In genomic region chr1:160261526-160261877, GRCh38 we compare ENCODE assay signal across 7 cellular contexts. TPM values are rescaled to one million over a fixed set of nuclear protein-coding genes. Genes with fewer than 3 reads are reported as not detected.
A peak's percentile ranks its signal among the peaks of the same experiment; 100 is the strongest.
DNase-seq lines count a peak whose midpoint lies in the region; ATAC-seq and TF ChIP-seq lines count a peak whose summit lies in the region.

No MANE protein-coding gene starts in this region.

- H3K4me1 Mint-ChIP-seq in activated T-cell treated with anti-CD3 and anti-CD28 coated beads, Interleukin-2, amount 50 U/mL, for 72 hours (ENCODE audit: low read depth), result peaks cover 62% of the 10 kb centered on the region
- H3K4me1 Mint-ChIP-seq in neural progenitor cell, result peaks cover 33% of the 10 kb centered on the region

- H3K9me3 Mint-ChIP-seq in activated T-cell treated with anti-CD3 and anti-CD28 coated beads, Interleukin-2, amount 50 U/mL, for 72 hours, result no peaks in the 10 kb centered on the region
- H3K9me3 Mint-ChIP-seq in neural progenitor cell, result no peaks in the 10 kb centered on the region

- TF ChIP-seq POLR2A in testis (IDR thresholded peaks at IDR 0.05), result no peak

- H3K4me3 ChIP-seq in neural progenitor cell (peak overlapping the region; percentile 86), testis (peak overlapping the region; percentile 89 to 98)

- ATAC-seq in GM18502 (IDR thresholded peaks at IDR 0.05; ENCODE audit: poor library complexity, unreplicated experiment) (peak; percentile 39), HG03175 (IDR thresholded peaks at IDR 0.05; ENCODE audit: unreplicated experiment) (peak; percentile 31)
- ATAC-seq in activated T-cell treated with anti-CD3 and anti-CD28 coated beads, Interleukin-2, amount 50 U/mL, for 72 hours (replicated peaks in 1 of 2), result peak; percentile 58 to 61

- H3K36me3 ChIP-seq in neural progenitor cell, result no peaks in the 10 kb centered on the region
- no peaks in the 10 kb centered on the region for H3K36me3 ChIP-seq in testis (ENCODE audit: low read depth, missing control alignments)

- peak overlapping the region; percentile 81 for H3K27ac ChIP-seq in neural progenitor cell
- peak overlapping the region; percentile 97 to 98 for H3K27ac ChIP-seq in testis

- H3K9ac ChIP-seq in neural progenitor cell, result peak overlapping the region; percentile 89

- H3K27ac Mint-ChIP-seq in activated T-cell treated with anti-CD3 and anti-CD28 coated beads, Interleukin-2, amount 50 U/mL, for 72 hours, result peak overlapping the region; percentile 100
- peak overlapping the region; percentile 100 for H3K27ac Mint-ChIP-seq in neural progenitor cell

- H2AFZ ChIP-seq in neural progenitor cell (replicated peaks), result peak overlapping the region; percentile 9

- H3K4me3 Mint-ChIP-seq in activated T-cell treated with anti-CD3 and anti-CD28 coated beads, Interleukin-2, amount 50 U/mL, for 72 hours, result peak overlapping the region; percentile 98 to 100
- H3K4me3 Mint-ChIP-seq in neural progenitor cell, result peak overlapping the region; percentile 100

- H3K27me3 ChIP-seq in neural progenitor cell, result peaks cover 17% of the 10 kb centered on the region
- H3K27me3 ChIP-seq in testis, result no peaks in the 10 kb centered on the region

- peaks cover 56% of the 10 kb centered on the region for H3K79me2 ChIP-seq in neural progenitor cell (ENCODE audit: low read depth)

- TF ChIP-seq CTCF in neural progenitor cell (IDR thresholded peaks at IDR 0.05) (no peak), testis (IDR thresholded peaks at IDR 0.05) (no peak)

- 0% methylated on average over 6 of the region's 6 CpGs for WGBS in testis, 2 donors

- H4K20me1 ChIP-seq in neural progenitor cell (ENCODE audit: low read depth), result peaks cover 23% of the 10 kb centered on the region

- H3K9me3 ChIP-seq in neural progenitor cell (ENCODE audit: low read depth) (no peaks in the 10 kb centered on the region), testis (no peaks in the 10 kb centered on the region)

- H3K27me3 Mint-ChIP-seq in activated T-cell treated with anti-CD3 and anti-CD28 coated beads, Interleukin-2, amount 50 U/mL, for 72 hours (ENCODE audit: low read depth), result no peaks in the 10 kb centered on the region
- peaks cover 4% of the 10 kb centered on the region for H3K27me3 Mint-ChIP-seq in neural progenitor cell (ENCODE audit: insufficient read depth, low read depth)

- DNase-seq in NCI-H82 treated with DMSO at 0.1 percent for 48 hours (lab: John Stamatoyannopoulos, UW; ENCODE audit: unreplicated experiment), result peak; percentile 59
- peak; percentile 76 to 84 for DNase-seq in activated T-cell treated with anti-CD3 and anti-CD28 coated beads, Interleukin-2, amount 50 U/mL, for 72 hours
- DNase-seq in fibroblast of peridontal ligament (ENCODE audit: extremely low read depth), result peak; percentile 87
- peak; percentile 56 for DNase-seq in neural progenitor cell (ENCODE audit: low spot score)
- peak; percentile 60 for DNase-seq in testis

- H3F3A ChIP-seq in neural progenitor cell (ENCODE audit: low read depth), result peaks cover 14% of the 10 kb centered on the region

- intact Hi-C loops in testis (cut with DNase I; ENCODE audit: low total_unique reads), result no loop called here

- H3K4me1 ChIP-seq in neural progenitor cell, result peaks cover 24% of the 10 kb centered on the region
- peaks cover 41% of the 10 kb centered on the region for H3K4me1 ChIP-seq in testis

- H3K4me2 ChIP-seq in neural progenitor cell, result peak overlapping the region; percentile 97

- peaks cover 11 to 21% of the 10 kb centered on the region in 2 donors for H3K36me3 Mint-ChIP-seq in activated T-cell treated with anti-CD3 and anti-CD28 coated beads, Interleukin-2, amount 50 U/mL, for 72 hours (ENCODE audit: insufficient read depth in 2 of 2)
- peaks cover 5% of the 10 kb centered on the region for H3K36me3 Mint-ChIP-seq in neural progenitor cell

RNA-seq across cellular contexts. Expression of gene DCAF8, which starts 0.8 kb away (rescaled TPM):
- 100 to 1,000 TPM; 246 to 280 TPM for total RNA-seq in activated T-cell treated with anti-CD3 and anti-CD28 coated beads, Interleukin-2, amount 50 U/mL, for 72 hours
- total RNA-seq in neural progenitor cell (ENCODE audit: low replicate concordance) (105 and 132 TPM in 2 replicates), testis (100 to 1,000 TPM; 233 to 240 TPM)
- polyA plus RNA-seq in testis (ENCODE audit: insufficient read depth, low read depth, low replicate concordance), result 127 TPM

RNA-seq across cellular contexts. Expression of gene PEX19, which starts 23.4 kb away (rescaled TPM):
- 10 to 100 TPM; 48.8 to 49.1 TPM for total RNA-seq in activated T-cell treated with anti-CD3 and anti-CD28 coated beads, Interleukin-2, amount 50 U/mL, for 72 hours
- total RNA-seq in neural progenitor cell (ENCODE audit: low replicate concordance) (74.6 and 103 TPM in 2 replicates), testis (10 to 100 TPM; 48.5 to 56.6 TPM)
- polyA plus RNA-seq in testis (ENCODE audit: insufficient read depth, low read depth, low replicate concordance), result 63.5 TPM

RNA-seq across cellular contexts. Expression of gene PEA15, which starts 56.3 kb away (rescaled TPM):
- total RNA-seq in activated T-cell treated with anti-CD3 and anti-CD28 coated beads, Interleukin-2, amount 50 U/mL, for 72 hours, result 10 to 100 TPM; 28.3 to 32.8 TPM
- total RNA-seq in neural progenitor cell (ENCODE audit: low replicate concordance), result 39.1 and 63.5 TPM in 2 replicates
- total RNA-seq in testis, result 100 to 1,000 TPM; 168 to 229 TPM
- 421 TPM for polyA plus RNA-seq in testis (ENCODE audit: insufficient read depth, low read depth, low replicate concordance)

Comparison
In these comparisons a context has a peak if more than half of its experiments do, and no peak if none do; other contexts are left out.
1. Peak in every context shown above with its lines: DNase-seq, ATAC-seq, H3K4me3 ChIP-seq and H3K27ac ChIP-seq.